ENCODE assay signal across 1 cellular context in genomic region chr20:41086402-41087324, GRCh38.
TF ChIP-seq lines count a peak whose summit lies in the region.

No MANE protein-coding gene starts in this region.

TF ChIP-seq in K562, 482 proteins besides CTCF, POLR2A, EP300 and RAD21 (continued from another document and continues in another):
- TF ChIP-seq CUX1 (CRISPR knock-in tag; IDR thresholded peaks at IDR 0.05) (no peak), ETS1 (conservative IDR thresholded peaks at IDR 0.05; ENCODE audit: control insufficient read depth, low read depth, low read length) (no peak), NFRKB (IDR thresholded peaks at IDR 0.05; ENCODE audit: low read depth) (no peak), HLTF (IDR thresholded peaks at IDR 0.05) (no peak), ZBTB49 (CRISPR knock-in tag; IDR thresholded peaks at IDR 0.05; ENCODE audit: borderline replicate concordance) (no peak), ZBTB12 (CRISPR knock-in tag; IDR thresholded peaks at IDR 0.05) (no peak), KHSRP (IDR thresholded peaks at IDR 0.05) (no peak), ZC3H11A (IDR thresholded peaks at IDR 0.05; ENCODE audit: low read depth, low read length) (no peak), NR4A1 (CRISPR knock-in tag; IDR thresholded peaks at IDR 0.05) (no peak), NR4A1 (tag; IDR thresholded peaks at IDR 0.05) (no peak), ZNF57 (CRISPR knock-in tag; IDR thresholded peaks at IDR 0.05) (no peak), TEAD1 (CRISPR knock-in tag; IDR thresholded peaks at IDR 0.05) (peak in 1 of 2 experiments; percentile 30; a peak in 1 of 4 replicates), MYC (IDR thresholded peaks at IDR 0.05; ENCODE audit: low read depth, low read length) (0 out of 2 replicates have a peak, but pooled peaks have one; percentile 13), MYC (CRISPR knock-in tag; IDR thresholded peaks at IDR 0.05; ENCODE audit: borderline replicate concordance, low read depth) (no peak), PHF8 (IDR thresholded peaks at IDR 0.05; ENCODE audit: borderline replicate concordance, low read length) (no peak), ZNF431 (CRISPR knock-in tag; IDR thresholded peaks at IDR 0.05) (no peak), IRF1 (CRISPR knock-in tag; IDR thresholded peaks at IDR 0.05; ENCODE audit: borderline replicate concordance) (no peak), ZNF79 (CRISPR knock-in tag; IDR thresholded peaks at IDR 0.05; ENCODE audit: low read depth) (no peak), NCOA4 (IDR thresholded peaks at IDR 0.05; ENCODE audit: partially characterized antibody) (no peak), YBX1 (IDR thresholded peaks at IDR 0.05) (no peak), EP400 (IDR thresholded peaks at IDR 0.05) (peak; percentile 42; the same call in 1 of the 2 replicates), RERE (CRISPR knock-in tag; IDR thresholded peaks at IDR 0.05; ENCODE audit: borderline replicate concordance) (no peak), ATF7 (IDR thresholded peaks at IDR 0.05) (peak; percentile 34; the same call in 1 of the 2 replicates), ZNF785 (CRISPR knock-in tag; IDR thresholded peaks at IDR 0.05) (no peak), NELFE (IDR thresholded peaks at IDR 0.05; ENCODE audit: insufficient read depth, insufficient read length) (no peak), GABPA (tag; conservative IDR thresholded peaks at IDR 0.05; ENCODE audit: low read depth) (no peak), NFIX (CRISPR knock-in tag; IDR thresholded peaks at IDR 0.05; ENCODE audit: low read depth) (no peak), FIP1L1 (IDR thresholded peaks at IDR 0.05; ENCODE audit: low read depth, low read length, poor library complexity, severe bottlenecking) (no peak), RREB1 (CRISPR knock-in tag; IDR thresholded peaks at IDR 0.05) (no peak), ZC3H4 (CRISPR knock-in tag; IDR thresholded peaks at IDR 0.05; ENCODE audit: borderline replicate concordance) (no peak), JUND (IDR thresholded peaks at IDR 0.05; ENCODE audit: borderline replicate concordance, low read depth, low read length) (peak; percentile 22; the same call in 1 of the 2 replicates), JUND (tag; IDR thresholded peaks at IDR 0.05; ENCODE audit: borderline replicate concordance, low read depth, low read length) (peak; percentile 36; the same call in 1 of the 3 replicates), ZNF41 (CRISPR knock-in tag; conservative IDR thresholded peaks at IDR 0.05) (no peak), ZFP91 (CRISPR knock-in tag; IDR thresholded peaks at IDR 0.05) (no peak), CCAR2 (IDR thresholded peaks at IDR 0.05; ENCODE audit: low read depth, low read length) (no peak)
